25 cellular contexts compared by ENCODE assay signal in genomic region chr1:174870319-174870718, GRCh38.
DNase-seq lines count a peak whose midpoint lies in the region; ATAC-seq, FAIRE-seq and TF ChIP-seq lines count a peak whose summit lies in the region.
"Had no signal": no experiment of that assay in that cellular context is flagged by ENCODE, and none has a peak within 500 bp of the region (broad histone marks: within the 10 kb centered on the region; RNA-seq: fewer than 3 reads in every experiment).

No MANE protein-coding gene starts in this region.

- no peak overlapping the region for H4K8ac ChIP-seq in H1 (ENCODE audit: extremely low read depth, insufficient read depth, low read length)

- H3K36me3 ChIP-seq in H1 (ENCODE audit: control insufficient read depth in 2 of 4, insufficient read depth in 4 of 4, low read length in 3 of 4): no peaks in the 10 kb centered on the region

- no peak overlapping the region for H2BK15ac ChIP-seq in H1 (ENCODE audit: low read length)

- ATAC-seq in stimulated activated memory B cell treated with anti-CD40 and anti-IgM and Interleukin-4, amounts not matched to agents 10 μg/mL and 1 μg/mL and 100 μg/mL, for 72 hours: no peak

- H4K91ac ChIP-seq in H1 (replicated peaks; ENCODE audit: insufficient read length, low read length): peak overlapping the region; percentile 65

- H2AK5ac ChIP-seq in H1 (ENCODE audit: low read depth, low read length): no peak overlapping the region

- H3K4ac ChIP-seq in H1 (replicated peaks; ENCODE audit: insufficient read length, low read depth, low read length): no peak overlapping the region

- FAIRE-seq in H1 (lab: Jason Lieb, UNC): no peak
- FAIRE-seq: RCC 7860 had no signal

- H2AFZ ChIP-seq in H1 (ENCODE audit: low read length): no peak overlapping the region

- no peak overlapping the region for H2BK12ac ChIP-seq in H1 (ENCODE audit: low read depth, low read length)

- no peak for TF ChIP-seq RAD21 in H1 (IDR thresholded peaks at IDR 0.05 in 1 of 2, conservative IDR thresholded peaks at IDR 0.05 in 1 of 2; ENCODE audit: low read depth in 2 of 2, low read length in 2 of 2)

- peak overlapping the region; percentile 67 for H3K27ac Mint-ChIP-seq in stimulated activated memory B cell treated with anti-CD40 and anti-IgM and Interleukin-4, amounts not matched to agents 10 μg/mL and 1 μg/mL and 100 μg/mL, for 72 hours

- peaks cover 0 to 9% of the 10 kb centered on the region in 2 experiments; a peak in 3 of 4 replicates for H3K79me2 ChIP-seq in H1 (ENCODE audit: control insufficient read depth in 1 of 2, insufficient read depth in 2 of 2, low read length in 2 of 2)

- CTCF ChIA-PET in H1 (lab: Charles Lee; ENCODE audit: partially characterized antibody): interaction anchor here (0.6 to 1.5 kb wide), 4 partner anchors 11 to 117 kb away, joined by 3 to 6 read pairs (median 4); no protein-coding TSS in a partner anchor

- H3K4me3 Mint-ChIP-seq in stimulated activated memory B cell treated with anti-CD40 and anti-IgM and Interleukin-4, amounts not matched to agents 10 μg/mL and 1 μg/mL and 100 μg/mL, for 72 hours: no peak overlapping the region

- no peak for TF ChIP-seq EP300 in H1 (IDR thresholded peaks at IDR 0.05; ENCODE audit: borderline replicate concordance in 1 of 2, low read depth in 2 of 2, low read length in 2 of 2)

- no peak overlapping the region for H3K9ac ChIP-seq in H1 (replicated peaks in 1 of 4; ENCODE audit: extremely low read depth in 1 of 4, low read depth in 3 of 4, low read length in 3 of 4)
- H3K9ac ChIP-seq: KMS-11 had no signal

- H2BK120ac ChIP-seq in H1 (replicated peaks; ENCODE audit: low read depth, low read length): peak overlapping the region; percentile 18

- H3K4me3 ChIP-seq in H1 (ENCODE audit: extremely low read depth in 1 of 4, insufficient read depth in 2 of 4, low read depth in 3 of 4, low read length in 4 of 4): no peak overlapping the region
- H3K4me3 ChIP-seq in foreskin fibroblast (ENCODE audit: low read depth in 1 of 2, low read length in 2 of 2): no peak overlapping the region
- H3K4me3 ChIP-seq: SK-N-MC had no signal

- no peaks in the 10 kb centered on the region for H3K27me3 Mint-ChIP-seq in stimulated activated memory B cell treated with anti-CD40 and anti-IgM and Interleukin-4, amounts not matched to agents 10 μg/mL and 1 μg/mL and 100 μg/mL, for 72 hours

- no peak for TF ChIP-seq POLR2A in H1 (IDR thresholded peaks at IDR 0.05; ENCODE audit: control extremely low read depth in 1 of 2, low read depth in 2 of 2, low read length in 2 of 2)

- H3K23ac ChIP-seq in H1 (ENCODE audit: insufficient read length): no peak overlapping the region

- POLR2A ChIA-PET in H1 (lab: Charles Lee; ENCODE audit: partially characterized antibody): interaction anchor here (0.9 to 2.7 kb wide), 5 partner anchors 19 to 129 kb away, joined by 3 to 9 read pairs (median 3); partner anchors contain the start of gene CACYBP

- H4K20me1 ChIP-seq in H1 (replicated peaks in 1 of 2; ENCODE audit: control insufficient read depth in 1 of 2, insufficient read depth in 2 of 2, low read length in 2 of 2): no peaks in the 10 kb centered on the region

- peaks cover 5% of the 10 kb centered on the region for H3K9me3 Mint-ChIP-seq in stimulated activated memory B cell treated with anti-CD40 and anti-IgM and Interleukin-4, amounts not matched to agents 10 μg/mL and 1 μg/mL and 100 μg/mL, for 72 hours

- peaks cover 45% of the 10 kb centered on the region for H3K4me1 Mint-ChIP-seq in stimulated activated memory B cell treated with anti-CD40 and anti-IgM and Interleukin-4, amounts not matched to agents 10 μg/mL and 1 μg/mL and 100 μg/mL, for 72 hours

- no peaks in the 10 kb centered on the region for H3K27me3 ChIP-seq in H1 (replicated peaks in 1 of 4; ENCODE audit: control insufficient read depth in 3 of 4, extremely low read depth in 1 of 4, insufficient read depth in 3 of 4, low read length in 3 of 4)

- peaks cover 0 to 17% (median 10%) of the 10 kb centered on the region in 4 experiments; a peak in 4 of 7 replicates for H3K4me1 ChIP-seq in H1 (replicated peaks in 1 of 4; ENCODE audit: control insufficient read depth in 3 of 4, insufficient read depth in 4 of 4, low read length in 3 of 4)

- peaks cover 13% of the 10 kb centered on the region for H3K36me3 Mint-ChIP-seq in stimulated activated memory B cell treated with anti-CD40 and anti-IgM and Interleukin-4, amounts not matched to agents 10 μg/mL and 1 μg/mL and 100 μg/mL, for 72 hours

- TF ChIP-seq CTCF in H1 (IDR thresholded peaks at IDR 0.05; ENCODE audit: control extremely low read depth in 1 of 3, insufficient read depth in 1 of 3, low read depth in 1 of 3, low read length in 3 of 3): no peak
- no peak for TF ChIP-seq CTCF in foreskin fibroblast (IDR thresholded peaks at IDR 0.05; ENCODE audit: low read depth, low read length)

- H4K5ac ChIP-seq in H1 (ENCODE audit: insufficient read length, low read depth, low read length): peak overlapping the region; percentile 34

- H3K4me2 ChIP-seq in H1 (ENCODE audit: insufficient read depth in 1 of 2, low read depth in 2 of 2, low read length in 2 of 2): no peak overlapping the region
- H3K4me2 ChIP-seq: KMS-11 had no signal

- H2BK5ac ChIP-seq in H1 (ENCODE audit: low read depth, low read length): no peak overlapping the region

- no peak overlapping the region for H3K27ac ChIP-seq in H1 (ENCODE audit: low read depth, low read length)
- H3K27ac ChIP-seq: KMS-11, SK-N-MC had no signal

- H3K56ac ChIP-seq in H1 (replicated peaks; ENCODE audit: insufficient read length, low read depth, low read length): no peak overlapping the region

- H3K23me2 ChIP-seq in H1 (ENCODE audit: low read depth, low read length): no peaks in the 10 kb centered on the region; the same call in 1 of the 2 replicates

- no peak overlapping the region for H3K14ac ChIP-seq in H1 (ENCODE audit: insufficient read length)

- DNase-seq in DMS53 (lab: John Stamatoyannopoulos, UW) (peak; percentile 16), DMS53 treated with DMSO at 0.1 percent for 48 hours (lab: John Stamatoyannopoulos, UW; ENCODE audit: unreplicated experiment) (no peak), NAMALWA (ENCODE audit: low spot score) (peak; percentile 55), H1 (ENCODE audit: low read depth in 1 of 2, low spot score in 2 of 2) (no peak), foreskin fibroblast (no peak), GOT3 (lab: John Stamatoyannopoulos, UW) (no peak)
- DNase-seq in effector CD8-positive, alpha-beta T cell (lab: John Stamatoyannopoulos, UW): no peak
- DNase-seq: 8988T, ACHN, DMS79 treated with DMSO at 0.1 percent for 48 hours, HCEC 1CT, IMR-90, MM.1S, NCI-H1048, NCI-H1417, NCI-H1694, NCI-H2081, NCI-H2227 treated with DMSO at 0.1 percent for 48 hours, NCI-H526 treated with DMSO at 0.1 percent for 48 hours, SIG-M5, SW 1271 had no signal

- no peak overlapping the region; the same call in 1 of the 2 replicates for H2BK20ac ChIP-seq in H1 (ENCODE audit: low read length)

- no peaks in the 10 kb centered on the region for H3K79me1 ChIP-seq in H1 (ENCODE audit: low read depth, low read length)

- H3K18ac ChIP-seq in H1 (ENCODE audit: extremely low read depth, low read length): peak overlapping the region; percentile 38; the same call in 1 of the 2 replicates

- no peaks in the 10 kb centered on the region for H3K9me3 ChIP-seq in H1 (ENCODE audit: insufficient read depth in 2 of 2, low read depth in 1 of 2, low read length in 1 of 2)

- WGBS in H1 (ENCODE audit: extremely low coverage in 1 of 2, insufficient coverage in 1 of 2, insufficient read length in 1 of 2, insufficient replicate concordance in 2 of 2, low coverage in 1 of 2, low lambda C conversion rate in 2 of 2, missing lambda C conversion rate in 1 of 2), 2 experiments: 100% methylated on average over 1 of the region's 1 CpG; no CpG with 5 or more reads in 1 of the 2 experiments

TF ChIP-seq in H1, 55 proteins besides CTCF, POLR2A, EP300 and RAD21:
- no peak for TF ChIP-seq SRF (IDR thresholded peaks at IDR 0.05; ENCODE audit: low read depth, low read length)
- TF ChIP-seq SIN3A (conservative IDR thresholded peaks at IDR 0.05 in 1 of 2, IDR thresholded peaks at IDR 0.05 in 1 of 2; ENCODE audit: low read depth in 1 of 2, low read length in 2 of 2): no peak
- no peak for TF ChIP-seq RXRA (IDR thresholded peaks at IDR 0.05; ENCODE audit: insufficient read depth, low read depth, low read length)
- no peak for TF ChIP-seq ATF3 (IDR thresholded peaks at IDR 0.05; ENCODE audit: insufficient read depth, low read depth, low read length)
- no peak for TF ChIP-seq CHD1 (IDR thresholded peaks at IDR 0.05; ENCODE audit: low read depth, low read length)

Comparison
In these comparisons a context has a peak if more than half of its experiments do, and no peak if none do; other contexts are left out.
1. DNase-seq: peak in DMS53 (single experiment) and NAMALWA (single experiment); none in DMS53 treated with DMSO at 0.1 percent for 48 hours (single experiment), H1 (0 of 2), foreskin fibroblast (0 of 2), effector CD8-positive, alpha-beta T cell (single experiment) and GOT3 (single experiment).